22 cellular contexts compared by ENCODE assay signal in the genomic region with DNA sequence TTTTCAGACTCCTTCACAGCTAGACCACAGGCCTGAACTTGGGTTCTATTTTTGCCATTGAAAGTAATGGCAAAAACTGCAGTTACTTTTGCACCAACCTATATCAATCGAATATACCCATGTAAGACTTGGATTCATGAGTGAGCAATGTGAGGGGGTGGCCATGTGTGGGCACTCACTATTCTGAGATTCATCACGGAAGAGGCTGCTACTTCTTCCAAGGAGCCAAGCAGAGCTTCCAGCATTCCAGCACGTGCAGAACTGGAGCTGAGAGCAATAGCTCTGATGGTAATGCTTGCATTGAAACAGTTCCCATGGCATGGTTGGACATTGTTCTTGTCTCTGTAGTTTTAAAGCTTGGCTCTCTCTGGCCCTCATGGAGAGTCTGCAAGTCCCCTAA.
"Had no signal": no experiment of that assay in that cellular context is flagged by ENCODE, and none has a peak within 500 bp of the region (broad histone marks: within the 10 kb centered on the region; RNA-seq: fewer than 3 reads in every experiment).

No MANE protein-coding gene starts in this region.

- H3K27me3 ChIP-seq: stomach, suprapubic skin, testis, tibial artery, tibial nerve, transverse colon, upper lobe of left lung, upper lobe of right lung, uterus, vagina had no signal

- H3K9me3 ChIP-seq: stomach, suprapubic skin, testis, thoracic aorta, tibial artery, tibial nerve, transverse colon, upper lobe of left lung, upper lobe of right lung, uterus, vagina had no signal

- H3K4me1 ChIP-seq: stomach, suprapubic skin, testis, tibial artery, tibial nerve, transverse colon, upper lobe of left lung, upper lobe of right lung, uterus, vagina had no signal

- H3K27ac ChIP-seq: stomach, suprapubic skin, testis, thoracic aorta, tibial artery, tibial nerve, transverse colon, upper lobe of left lung, upper lobe of right lung, uterus, vagina had no signal

- H3K36me3 ChIP-seq: stomach, suprapubic skin, thoracic aorta, tibial artery, tibial nerve, transverse colon, upper lobe of left lung, upper lobe of right lung, uterus, vagina had no signal

- DNase-seq: stimulated activated CD4-positive, alpha-beta T cell treated with anti-CD3 and anti-CD28 coated beads, Interleukin-2, amount 100 ng/mL, for 48 hours; stimulated activated CD4-positive, alpha-beta T cell treated with anti-CD3 and anti-CD28 coated beads, Interleukin-4, amount 100 ng/mL, for 1 hour; stimulated activated CD4-positive, alpha-beta T cell treated with anti-CD3 and anti-CD28 coated beads, Interleukin-4, amount 100 ng/mL, for 24 hours; stimulated activated CD4-positive, alpha-beta T cell treated with anti-CD3 and anti-CD28 coated beads, Interleukin-4, amount 100 ng/mL, for 4 hours; stimulated activated CD8-positive, alpha-beta memory T cell treated with anti-CD3 and anti-CD28 coated beads, Interleukin-4, amount 100 ng/mL, for 48 hours; stimulated activated naive B cell treated with anti-CD40 and anti-IgM and Interleukin-4, amounts not matched to agents 10 μg/mL and 1 μg/mL and 100 μg/mL, for 72 hours; stimulated activated naive CD4-positive, alpha-beta T cell; stimulated activated naive CD4-positive, alpha-beta T cell treated with Interleukin-2 at 50 U/mL for 16 hours; stimulated activated naive CD8-positive, alpha-beta T cell treated with anti-CD3 and anti-CD28 coated beads, Interleukin-15, amount 100 ng/mL, for 72 hours; stimulated activated naive CD8-positive, alpha-beta T cell treated with anti-CD3 and anti-CD28 coated beads, Interleukin-15, Interleukin-2, amounts not matched to agents 100 U/mL and 50 U/mL, for 24 hours; stomach; substantia nigra; testis; tibial artery; transverse colon; upper lobe of left lung; upper lobe of right lung; uterus had no signal

- H3K4me3 ChIP-seq: stomach, suprapubic skin, testis, thoracic aorta, tibial artery, tibial nerve, transverse colon, upper lobe of left lung, upper lobe of right lung, uterus, vagina had no signal
